Comparison of ENCODE assay signal across 26 cellular contexts in the genomic region with DNA sequence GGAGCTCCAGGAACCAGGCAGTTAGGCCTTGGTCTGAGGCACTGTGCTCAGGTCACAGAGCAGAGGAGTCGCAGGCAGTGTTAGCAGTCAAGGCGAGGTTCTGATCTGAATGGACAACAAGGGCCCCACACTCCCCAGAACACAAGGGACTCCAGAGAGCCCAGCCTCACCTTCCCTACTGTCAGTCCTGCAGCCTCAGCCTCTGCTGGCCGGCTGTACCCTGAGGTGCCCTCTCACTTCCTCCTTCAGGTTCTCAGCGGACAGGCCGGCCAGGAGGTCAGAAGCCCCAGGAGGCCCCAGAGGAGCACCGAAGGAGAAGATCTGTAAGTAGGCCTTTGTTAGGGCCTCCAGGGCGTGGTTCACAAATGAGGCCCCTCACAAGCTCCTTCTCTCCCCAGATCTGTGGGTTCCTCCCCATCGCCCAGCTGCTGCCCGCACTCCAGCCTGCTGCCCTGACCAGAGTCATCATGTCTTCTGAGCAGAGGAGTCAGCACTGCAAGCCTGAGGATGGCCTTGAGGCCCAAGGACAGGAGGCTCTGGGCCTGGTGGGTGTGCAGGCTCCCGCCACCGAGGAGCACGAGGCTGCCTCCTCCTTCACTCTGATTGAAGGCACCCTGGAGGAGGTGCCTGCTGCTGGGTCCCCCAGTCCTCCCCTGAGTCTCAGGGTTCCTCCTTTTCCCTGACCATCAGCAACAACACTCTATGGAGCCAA. TPM values are rescaled to one million over a fixed set of nuclear protein-coding genes. Genes with fewer than 3 reads are reported as not detected.
"Had no signal": no experiment of that assay in that cellular context is flagged by ENCODE, and none has a peak within 500 bp of the region (broad histone marks: within the 10 kb centered on the region; RNA-seq: fewer than 3 reads in every experiment).

No MANE protein-coding gene starts in this region.

- H3K4me3 ChIP-seq: ascending aorta had no signal

- H3K4me1 ChIP-seq: ascending aorta had no signal

- H3K9me3 Mint-ChIP-seq: activated CD4-positive, alpha-beta memory T cell treated with anti-CD3 and anti-CD28 coated beads, Interleukin-2, amount 10 ng/mL, durations not matched to agents 7 days and 5 days; activated naive CD4-positive, alpha-beta T cell treated with anti-CD3 and anti-CD28 coated beads, Interleukin-2, amount 50 U/mL, for 24 hours; central memory CD8-positive, alpha-beta T cell had no signal

- ATAC-seq: activated CD4-positive, alpha-beta T cell treated with anti-CD3 and anti-CD28 coated beads for 36 hours had no signal

- DNase-seq: activated CD4-positive, alpha-beta memory T cell treated with anti-CD3 and anti-CD28 coated beads, Interleukin-2, amount 10 ng/mL, durations not matched to agents 7 days and 5 days; activated CD4-positive, alpha-beta T cell treated with anti-CD3 and anti-CD28 coated beads for 36 hours; activated CD4-positive, alpha-beta T cell treated with anti-CD3 and anti-CD28 coated beads, Interleukin-2, amount 50 U/mL, for 1 hour; activated CD8-positive, alpha-beta memory T cell treated with anti-CD3 and anti-CD28 coated beads, Interleukin-2, amount 50 U/mL, for 48 hours; activated effector memory CD4-positive, alpha-beta T cell treated with Interleukin-2 at 50 U/mL for 16 hours; activated naive CD4-positive, alpha-beta T cell; activated T-cell treated with anti-CD3 and anti-CD28 coated beads, Interleukin-2, amount 50 U/mL, for 1 hour; Karpas-422; MM.1S; NCI-H1048; NCI-H146; NCI-H187 treated with DMSO at 0.1 percent for 48 hours; NCI-H2171; NCI-H226; NCI-H526; NCI-H774; OCI-M1; SIG-M5; T-helper 1 cell; WERI-Rb-1 had no signal

- H3K36me3 ChIP-seq: ascending aorta, WERI-Rb-1 had no signal

- H3K4me1 Mint-ChIP-seq: activated CD4-positive, alpha-beta memory T cell treated with anti-CD3 and anti-CD28 coated beads, Interleukin-2, amount 10 ng/mL, durations not matched to agents 7 days and 5 days; activated CD4-positive, alpha-beta T cell treated with anti-CD3 and anti-CD28 coated beads for 36 hours; activated naive CD4-positive, alpha-beta T cell treated with anti-CD3 and anti-CD28 coated beads, Interleukin-2, amount 50 U/mL, for 24 hours; brain; central memory CD8-positive, alpha-beta T cell had no signal

- H3K9me3 ChIP-seq: ascending aorta had no signal

- H3K4me3 Mint-ChIP-seq: activated CD4-positive, alpha-beta memory T cell treated with anti-CD3 and anti-CD28 coated beads, Interleukin-2, amount 10 ng/mL, durations not matched to agents 7 days and 5 days; activated CD4-positive, alpha-beta T cell treated with anti-CD3 and anti-CD28 coated beads for 36 hours; activated naive CD4-positive, alpha-beta T cell treated with anti-CD3 and anti-CD28 coated beads, Interleukin-2, amount 50 U/mL, for 24 hours; brain; central memory CD8-positive, alpha-beta T cell had no signal

- H3K27me3 ChIP-seq: ascending aorta had no signal

- H3K36me3 Mint-ChIP-seq: activated naive CD4-positive, alpha-beta T cell treated with anti-CD3 and anti-CD28 coated beads, Interleukin-2, amount 50 U/mL, for 24 hours; brain had no signal

- H3K27ac ChIP-seq: ascending aorta, WERI-Rb-1 had no signal

- H3K27ac Mint-ChIP-seq: activated CD4-positive, alpha-beta memory T cell treated with anti-CD3 and anti-CD28 coated beads, Interleukin-2, amount 10 ng/mL, durations not matched to agents 7 days and 5 days; activated CD4-positive, alpha-beta T cell treated with anti-CD3 and anti-CD28 coated beads for 36 hours; activated naive CD4-positive, alpha-beta T cell treated with anti-CD3 and anti-CD28 coated beads, Interleukin-2, amount 50 U/mL, for 24 hours; brain had no signal

- H3K27me3 Mint-ChIP-seq: activated CD4-positive, alpha-beta T cell treated with anti-CD3 and anti-CD28 coated beads for 36 hours; activated naive CD4-positive, alpha-beta T cell treated with anti-CD3 and anti-CD28 coated beads, Interleukin-2, amount 50 U/mL, for 24 hours; central memory CD8-positive, alpha-beta T cell had no signal

RNA-seq across cellular contexts. Expression of gene MAGEA9, which starts 26.2 kb away (rescaled TPM):
- total RNA-seq: activated CD4-positive, alpha-beta memory T cell treated with anti-CD3 and anti-CD28 coated beads, Interleukin-2, amount 10 ng/mL, durations not matched to agents 7 days and 5 days; activated CD4-positive, alpha-beta T cell treated with anti-CD3 and anti-CD28 coated beads for 36 hours; ascending aorta; NCI-H460; T-helper 2 cell treated with Interferon-gamma antibody and Interleukin-4, amounts not matched to agents 100 ng/mL and 5 ng/mL, for 36 hours had no signal

RNA-seq across cellular contexts. Expression of gene HSFX1, which starts 34.0 kb away (rescaled TPM):
- total RNA-seq: NCI-H460 had no signal
